11 cellular contexts compared by ENCODE assay signal in genomic region chr6:155142163-155142901, GRCh38.
DNase-seq lines count a peak whose midpoint lies in the region; ATAC-seq and TF ChIP-seq lines count a peak whose summit lies in the region.
"Had no signal": no experiment of that assay in that cellular context is flagged by ENCODE, and none has a peak within 500 bp of the region (broad histone marks: within the 10 kb centered on the region; RNA-seq: fewer than 3 reads in every experiment).

No MANE protein-coding gene starts in this region.

- peak overlapping the region; percentile 67; the same call in 1 of the 2 replicates for H3K4ac ChIP-seq in H9 (ENCODE audit: low read depth, low read length)

- no peaks in the 10 kb centered on the region for H3K9me3 ChIP-seq in H9 (ENCODE audit: control insufficient read depth, low read depth, low read length)
- no peaks in the 10 kb centered on the region for H3K9me3 ChIP-seq in skeletal muscle satellite cell (replicated peaks; ENCODE audit: low read length)

- no peak overlapping the region for H3K23ac ChIP-seq in H9 (ENCODE audit: insufficient read length, low read depth, low read length)

- H3K36me3 ChIP-seq in skeletal muscle satellite cell (ENCODE audit: insufficient read depth, low read length) = no peaks in the 10 kb centered on the region

- peaks cover 45 to 48% of the 10 kb centered on the region in 2 experiments for H3K4me1 Mint-ChIP-seq in H9
- peaks cover 46% of the 10 kb centered on the region for H3K4me1 Mint-ChIP-seq in WTC11

- H3K4me3 ChIP-seq in fibroblast of pulmonary artery (replicated peaks; ENCODE audit: low read depth, low read length) (no peak overlapping the region), skeletal muscle satellite cell (ENCODE audit: low read length) (peak overlapping the region; percentile 52)

- POLR2A ChIA-PET in WTC11 (lab: Charles Lee) = no interaction called here

- TF ChIP-seq CTCF in H9 (conservative IDR thresholded peaks at IDR 0.05) = no peak
- TF ChIP-seq CTCF in WTC11 (IDR thresholded peaks at IDR 0.05) = no peak
- TF ChIP-seq CTCF in fibroblast of pulmonary artery (IDR thresholded peaks at IDR 0.05; ENCODE audit: low read length, missing control alignments) = no peak

- no peaks in the 10 kb centered on the region for H3K9me3 Mint-ChIP-seq in H9
- no peaks in the 10 kb centered on the region for H3K9me3 Mint-ChIP-seq in WTC11

- H3T11ph ChIP-seq in H9 (ENCODE audit: low read length) = no peak overlapping the region

- H4K91ac ChIP-seq in H9 (ENCODE audit: insufficient read length, low read depth, low read length) = no peak overlapping the region

- H3K23me2 ChIP-seq in H9 (ENCODE audit: insufficient read length, low read depth, low read length, poor library complexity, severe bottlenecking) = no peaks in the 10 kb centered on the region

- H3K27ac Mint-ChIP-seq in H9 = peak overlapping the region; percentile 19 to 94 (median 92)
- H3K27ac Mint-ChIP-seq in WTC11 = peak overlapping the region; percentile 78

- H3K9ac ChIP-seq in H9 (ENCODE audit: extremely low read depth, insufficient read length, low read length) (no peak overlapping the region), skeletal muscle satellite cell (ENCODE audit: low read depth, low read length) (no peak overlapping the region)

- peak overlapping the region; percentile 34 for H3K18ac ChIP-seq in H9 (ENCODE audit: insufficient read length, low read depth, low read length)

- H3K36me3 Mint-ChIP-seq in H9 (ENCODE audit: insufficient read depth in 1 of 3, low read depth in 3 of 3) (peaks cover 4 to 21% (median 17%) of the 10 kb centered on the region in 3 experiments; a peak in 6 of 7 replicates), WTC11 (peaks cover 22% of the 10 kb centered on the region; the same call in 1 of the 2 replicates)

- DNase-seq in H9 = no peak
- no peak for DNase-seq in WTC11 (ENCODE audit: low spot score)
- DNase-seq in fibroblast of pulmonary artery (ENCODE audit: low read depth) = peak; percentile 32
- no peak for DNase-seq in pons (ENCODE audit: low spot score)
- DNase-seq in DMS53 (lab: John Stamatoyannopoulos, UW) = no peak
- DNase-seq: erythroblast, mesendoderm, MM.1S had no signal

- no CpG with 5 or more reads among the region's 12 CpGs for WGBS in H9 (ENCODE audit: extremely low coverage, insufficient read length, low lambda C conversion rate)

- no peak overlapping the region for H2AFZ ChIP-seq in H9 (ENCODE audit: low read length)

- H3K27me3 ChIP-seq in H9 (ENCODE audit: insufficient read depth, low read length) (no peaks in the 10 kb centered on the region), skeletal muscle satellite cell (ENCODE audit: control insufficient read depth, insufficient read depth, low read length) (no peaks in the 10 kb centered on the region)

- no peak overlapping the region for H4K5ac ChIP-seq in H9 (ENCODE audit: insufficient read length, low read depth, low read length)

- H2AK5ac ChIP-seq in H9 (ENCODE audit: insufficient read length, low read length) = no peak overlapping the region

- no peak overlapping the region for H2BK5ac ChIP-seq in H9 (ENCODE audit: insufficient read length, low read length)

- CTCF ChIA-PET in WTC11 (lab: Charles Lee) = interaction anchor here (1.0 to 1.2 kb wide), 2 partner anchors 10 to 22 kb away, joined by 3 to 4 read pairs; no protein-coding TSS in a partner anchor

- no peaks in the 10 kb centered on the region for H3K79me1 ChIP-seq in H9 (ENCODE audit: insufficient read depth, low read depth, low read length, poor library complexity, severe bottlenecking)

- peak overlapping the region; percentile 53 for H2BK12ac ChIP-seq in H9 (ENCODE audit: insufficient read length, low read depth, low read length)

- H3K4me2 ChIP-seq in H9 (ENCODE audit: insufficient read depth, insufficient read length, low read length) = no peak overlapping the region
- H3K4me2 ChIP-seq in skeletal muscle satellite cell (ENCODE audit: low read length) = peak overlapping the region; percentile 80

- no peaks in the 10 kb centered on the region for H3K79me2 ChIP-seq in H9 (ENCODE audit: insufficient read depth, low read length)

- ATAC-seq in WTC11 = no peak
- no peak for ATAC-seq in GM19035 (IDR thresholded peaks at IDR 0.05; ENCODE audit: unreplicated experiment)
- no peak for ATAC-seq in HG03025 (IDR thresholded peaks at IDR 0.05; ENCODE audit: low FRiP score, unreplicated experiment)

- H2BK20ac ChIP-seq in H9 (ENCODE audit: low read depth, low read length, poor library complexity, severe bottlenecking) = no peak overlapping the region

- peak overlapping the region; percentile 41 for H3K27ac ChIP-seq in H9 (ENCODE audit: insufficient read length, low read depth, low read length)

- peak overlapping the region; percentile 67 for H3K56ac ChIP-seq in H9 (ENCODE audit: insufficient read length, low read depth, low read length)

- H3K4me1 ChIP-seq in H9 (ENCODE audit: insufficient read depth, low read length) (peaks cover 15% of the 10 kb centered on the region), skeletal muscle satellite cell (ENCODE audit: control insufficient read depth, insufficient read depth, low read length) (peaks cover 25% of the 10 kb centered on the region)

- H3K4me3 Mint-ChIP-seq in H9 = peak overlapping the region in 1 of 2 experiments; percentile 24; a peak in 1 of 5 replicates
- no peak overlapping the region; the same call in 1 of the 2 replicates for H3K4me3 Mint-ChIP-seq in WTC11

- no peak overlapping the region for H4K8ac ChIP-seq in H9 (replicated peaks; ENCODE audit: insufficient read length, low read depth, low read length)

- no peak overlapping the region for H2BK120ac ChIP-seq in H9 (ENCODE audit: low read depth, low read length, poor library complexity, severe bottlenecking)

- H3K14ac ChIP-seq in H9 (ENCODE audit: insufficient read depth, low read length) = peak overlapping the region; percentile 84

- H2BK15ac ChIP-seq in H9 (ENCODE audit: low read depth, low read length) = no peak overlapping the region

- H4K20me1 ChIP-seq in H9 (ENCODE audit: control insufficient read depth, insufficient read depth, insufficient read length) = no peaks in the 10 kb centered on the region

- H3K27me3 Mint-ChIP-seq in H9 (ENCODE audit: low read depth) (no peaks in the 10 kb centered on the region), WTC11 (ENCODE audit: low read depth) (no peaks in the 10 kb centered on the region)

TF ChIP-seq in WTC11, 78 proteins besides CTCF, POLR2A, EP300 and RAD21:
- no peak for TF ChIP-seq PRDM15 (CRISPR knock-in tag; IDR thresholded peaks at IDR 0.05)
TF ChIP-seq in WTC11: peak in this region for 0.
